1 cellular context compared by ENCODE assay signal in the genomic region with DNA sequence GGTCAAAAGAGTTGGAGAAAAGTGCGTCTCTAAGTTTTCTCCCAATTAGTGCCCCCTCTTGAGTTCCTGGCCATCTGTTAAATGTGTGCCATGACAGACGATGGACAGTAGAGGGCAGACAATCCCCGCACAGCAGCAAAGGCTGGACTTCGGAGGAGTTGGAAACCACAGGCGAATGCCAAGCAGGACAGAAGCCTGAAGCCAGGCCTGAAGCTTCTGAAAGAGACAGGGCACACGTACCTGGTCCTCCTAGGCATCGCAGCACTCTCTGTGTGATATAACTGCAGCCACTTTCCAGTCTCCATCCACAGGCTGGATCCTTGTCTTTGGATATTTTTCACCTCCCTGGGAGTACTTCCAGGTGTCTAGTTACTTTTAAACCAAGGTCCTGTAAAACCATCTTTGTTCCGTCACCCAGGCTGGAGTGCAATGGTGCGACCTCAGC.
TF ChIP-seq lines count a peak whose summit lies in the region.

No MANE protein-coding gene starts in this region.

TF ChIP-seq in IMR-90, 13 proteins besides CTCF, POLR2A, EP300 and RAD21:
- TF ChIP-seq MXI1 (IDR thresholded peaks at IDR 0.05; ENCODE audit: borderline replicate concordance, low read depth, low read length) (no peak), MAZ (IDR thresholded peaks at IDR 0.05; ENCODE audit: borderline replicate concordance, low read depth, low read length) (peak; percentile 29; the same call in 1 of the 2 replicates), SMC3 (IDR thresholded peaks at IDR 0.05; ENCODE audit: low read depth, low read length) (peak; percentile 94)
